Comparison of ENCODE assay signal across 34 cellular contexts in the genomic region with DNA sequence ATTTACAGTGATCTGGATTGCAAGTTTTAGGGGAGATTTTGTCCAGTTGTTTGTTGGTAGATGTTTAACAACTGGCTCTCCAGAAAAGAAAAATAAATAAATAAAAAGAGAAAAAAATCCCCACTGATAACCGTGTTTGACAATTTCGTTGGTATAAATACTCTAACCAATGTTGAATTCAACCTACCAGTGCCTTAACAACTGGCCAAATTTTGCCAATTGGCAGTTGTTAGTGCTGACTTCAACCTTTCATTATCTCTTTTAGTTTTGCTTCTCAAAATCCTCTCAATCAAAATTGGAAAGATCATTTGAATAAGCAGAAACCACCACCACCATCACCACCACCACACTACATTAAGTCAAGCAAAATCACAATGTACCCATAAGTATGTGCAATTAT.
"Had no signal": no experiment of that assay in that cellular context is flagged by ENCODE, and none has a peak within 500 bp of the region (broad histone marks: within the 10 kb centered on the region; RNA-seq: fewer than 3 reads in every experiment).

No MANE protein-coding gene starts in this region.

- H3K36me3 Mint-ChIP-seq: activated CD4-positive, alpha-beta memory T cell treated with anti-CD3 and anti-CD28 coated beads for 36 hours; activated naive CD4-positive, alpha-beta T cell treated with anti-CD3 and anti-CD28 coated beads, Interleukin-2, amount 10 ng/mL, durations not matched to agents 7 days and 5 days; activated naive CD4-positive, alpha-beta T cell treated with anti-CD3 and anti-CD28 coated beads, Interleukin-2, amount 50 U/mL, for 24 hours; activated naive CD8-positive, alpha-beta T cell; activated naive CD8-positive, alpha-beta T cell treated with anti-CD3 and anti-CD28 coated beads, Interleukin-2, amount 10 ng/mL, durations not matched to agents 7 days and 5 days had no signal

- H3K4me1 Mint-ChIP-seq: activated B cell treated with CpG ODN at 0.5 μM for 24 hours; activated CD4-positive, alpha-beta T cell treated with anti-CD3 and anti-CD28 coated beads, Interleukin-2, amount 10 ng/mL, durations not matched to agents 24 days and 14 days; activated naive CD4-positive, alpha-beta T cell treated with anti-CD3 and anti-CD28 coated beads, Interleukin-2, amount 10 ng/mL, durations not matched to agents 7 days and 5 days; activated naive CD4-positive, alpha-beta T cell treated with anti-CD3 and anti-CD28 coated beads, Interleukin-2, amount 50 U/mL, for 24 hours; activated naive CD8-positive, alpha-beta T cell treated with anti-CD3 and anti-CD28 coated beads, Interleukin-2, amount 10 ng/mL, durations not matched to agents 7 days and 5 days; activated naive CD8-positive, alpha-beta T cell treated with anti-CD3 and anti-CD28 coated beads, Interleukin-2, amount 50 U/mL, for 24 hours; central memory CD8-positive, alpha-beta T cell had no signal

- H3K4me3 ChIP-seq: cardiac muscle cell had no signal

- ATAC-seq: activated CD8-positive, alpha-beta T cell treated with anti-CD3 and anti-CD28 coated beads for 36 hours; activated naive CD8-positive, alpha-beta T cell treated with anti-CD3 and anti-CD28 coated beads, Interleukin-2, amount 50 U/mL, for 24 hours; activated T-cell treated with anti-CD3 and anti-CD28 coated beads, Interleukin-2, amount 50 U/mL, for 4 hours had no signal

- DNase-seq: activated B cell treated with CpG ODN at 0.5 μM for 24 hours; activated CD4-positive, alpha-beta memory T cell treated with anti-CD3 and anti-CD28 coated beads for 36 hours; activated CD4-positive, alpha-beta T cell treated with anti-CD3 and anti-CD28 coated beads for 4 hours; activated CD4-positive, alpha-beta T cell treated with anti-CD3 and anti-CD28 coated beads, Interleukin-2, amount 10 ng/mL, durations not matched to agents 24 days and 14 days; activated CD4-positive, alpha-beta T cell treated with anti-CD3 and anti-CD28 coated beads, Interleukin-2, amount 50 U/mL, for 1 hour; activated CD4-positive, alpha-beta T cell treated with anti-CD3 and anti-CD28 coated beads, Interleukin-2, amount 50 U/mL, for 4 hours; activated CD4-positive, CD25-positive, alpha-beta regulatory T cell treated with anti-CD3 and anti-CD28 coated beads, Interleukin-2, amount 50 U/mL, for 72 hours; activated CD8-positive, alpha-beta memory T cell treated with anti-CD3 and anti-CD28 coated beads, Interleukin-2, amount 50 U/mL, for 4 hours; activated CD8-positive, alpha-beta T cell treated with anti-CD3 and anti-CD28 coated beads for 36 hours; activated effector memory CD4-positive, alpha-beta T cell treated with Interleukin-2 at 50 U/mL for 16 hours; activated gamma-delta T cell; activated naive CD4-positive, alpha-beta T cell treated with anti-CD3 and anti-CD28 coated beads, Interleukin-2, amount 10 ng/mL, durations not matched to agents 7 days and 5 days; activated naive CD4-positive, alpha-beta T cell treated with Interleukin-2 at 50 U/mL for 16 hours; activated naive CD8-positive, alpha-beta T cell treated with anti-CD3 and anti-CD28 coated beads, Interleukin-2, amount 10 ng/mL, durations not matched to agents 7 days and 5 days; activated naive CD8-positive, alpha-beta T cell treated with anti-CD3 and anti-CD28 coated beads, Interleukin-2, amount 50 U/mL, for 24 hours; activated T-cell treated with anti-CD3 and anti-CD28 coated beads for 4 hours; activated T-cell treated with anti-CD3 and anti-CD28 coated beads, Interleukin-2, amount 50 U/mL, for 1 hour; activated T-cell treated with anti-CD3 and anti-CD28 coated beads, Interleukin-2, amount 50 U/mL, for 4 hours; aorta; cerebellar nuclear complex; T-helper 1 cell; T-helper 2 cell; T-helper 9 cell had no signal

- FAIRE-seq: bronchial epithelial cell, TTC549 had no signal

- H3K27ac ChIP-seq: cardiac muscle cell, VCaP had no signal

- H3K27me3 Mint-ChIP-seq: activated B cell treated with CpG ODN at 0.5 μM for 24 hours; activated CD4-positive, alpha-beta memory T cell treated with anti-CD3 and anti-CD28 coated beads for 36 hours; activated CD4-positive, alpha-beta T cell treated with anti-CD3 and anti-CD28 coated beads, Interleukin-2, amount 10 ng/mL, durations not matched to agents 24 days and 14 days; activated CD8-positive, alpha-beta T cell treated with anti-CD3 and anti-CD28 coated beads for 36 hours; activated naive CD4-positive, alpha-beta T cell treated with anti-CD3 and anti-CD28 coated beads, Interleukin-2, amount 10 ng/mL, durations not matched to agents 7 days and 5 days; activated naive CD4-positive, alpha-beta T cell treated with anti-CD3 and anti-CD28 coated beads, Interleukin-2, amount 50 U/mL, for 24 hours; activated naive CD8-positive, alpha-beta T cell; activated naive CD8-positive, alpha-beta T cell treated with anti-CD3 and anti-CD28 coated beads, Interleukin-2, amount 10 ng/mL, durations not matched to agents 7 days and 5 days; activated naive CD8-positive, alpha-beta T cell treated with anti-CD3 and anti-CD28 coated beads, Interleukin-2, amount 50 U/mL, for 24 hours; brain; central memory CD8-positive, alpha-beta T cell had no signal

- H3K27me3 ChIP-seq: cardiac muscle cell had no signal

- H3K27ac Mint-ChIP-seq: activated B cell treated with CpG ODN at 0.5 μM for 24 hours; activated CD4-positive, alpha-beta memory T cell treated with anti-CD3 and anti-CD28 coated beads for 36 hours; activated CD4-positive, alpha-beta T cell treated with anti-CD3 and anti-CD28 coated beads, Interleukin-2, amount 10 ng/mL, durations not matched to agents 24 days and 14 days; activated CD8-positive, alpha-beta T cell treated with anti-CD3 and anti-CD28 coated beads for 36 hours; activated naive CD4-positive, alpha-beta T cell treated with anti-CD3 and anti-CD28 coated beads, Interleukin-2, amount 10 ng/mL, durations not matched to agents 7 days and 5 days; activated naive CD4-positive, alpha-beta T cell treated with anti-CD3 and anti-CD28 coated beads, Interleukin-2, amount 50 U/mL, for 24 hours; activated naive CD8-positive, alpha-beta T cell; activated naive CD8-positive, alpha-beta T cell treated with anti-CD3 and anti-CD28 coated beads, Interleukin-2, amount 10 ng/mL, durations not matched to agents 7 days and 5 days; activated naive CD8-positive, alpha-beta T cell treated with anti-CD3 and anti-CD28 coated beads, Interleukin-2, amount 50 U/mL, for 24 hours; activated T-helper 2 cell treated with anti-CD3 and anti-CD28 coated beads, Interferon-gamma antibody, Interleukin-2, Interleukin-4, amounts not matched to agents 10 μg/mL and 5 μg/mL and 100 μg/mL, durations not matched to agents 14 hours and 24 hours and 36 hours; T-helper 1 cell treated with Interleukin-12 subunit alpha and Interleukin-12 subunit beta and Interleukin-4 antibody, amounts not matched to agents 30 μg/mL and 1 μg/mL, for 36 hours; T-helper 2 cell treated with Interferon-gamma antibody and Interleukin-4, amounts not matched to agents 5 μg/mL and 100 μg/mL, for 36 hours had no signal

- H3K4me3 Mint-ChIP-seq: activated B cell treated with CpG ODN at 0.5 μM for 24 hours; activated CD4-positive, alpha-beta memory T cell treated with anti-CD3 and anti-CD28 coated beads for 36 hours; activated CD4-positive, alpha-beta T cell treated with anti-CD3 and anti-CD28 coated beads, Interleukin-2, amount 10 ng/mL, durations not matched to agents 24 days and 14 days; activated CD8-positive, alpha-beta T cell treated with anti-CD3 and anti-CD28 coated beads for 36 hours; activated naive CD4-positive, alpha-beta T cell treated with anti-CD3 and anti-CD28 coated beads, Interleukin-2, amount 10 ng/mL, durations not matched to agents 7 days and 5 days; activated naive CD4-positive, alpha-beta T cell treated with anti-CD3 and anti-CD28 coated beads, Interleukin-2, amount 50 U/mL, for 24 hours; activated naive CD8-positive, alpha-beta T cell; activated naive CD8-positive, alpha-beta T cell treated with anti-CD3 and anti-CD28 coated beads, Interleukin-2, amount 10 ng/mL, durations not matched to agents 7 days and 5 days; activated naive CD8-positive, alpha-beta T cell treated with anti-CD3 and anti-CD28 coated beads, Interleukin-2, amount 50 U/mL, for 24 hours; activated T-cell treated with anti-CD3 and anti-CD28 coated beads, Interleukin-2, amount 50 U/mL, for 4 hours; brain; central memory CD8-positive, alpha-beta T cell; T-helper 1 cell treated with Interleukin-12 subunit alpha and Interleukin-12 subunit beta and Interleukin-4 antibody, amounts not matched to agents 30 μg/mL and 1 μg/mL, for 36 hours; T-helper 2 cell treated with Interferon-gamma antibody and Interleukin-4, amounts not matched to agents 5 μg/mL and 100 μg/mL, for 36 hours had no signal

- H3K36me3 ChIP-seq: cardiac muscle cell had no signal
